In genomic region chr4:147707892-147708672, GRCh38 we compare ENCODE assay signal across 9 cellular contexts. TPM values are rescaled to one million over a fixed set of nuclear protein-coding genes. Genes with fewer than 3 reads are reported as not detected.
A peak's percentile ranks its signal among the peaks of the same experiment; 100 is the strongest.
DNase-seq lines count a peak whose midpoint lies in the region; ATAC-seq and TF ChIP-seq lines count a peak whose summit lies in the region.
"Had no signal": no experiment of that assay in that cellular context is flagged by ENCODE, and none has a peak within 500 bp of the region (broad histone marks: within the 10 kb centered on the region; RNA-seq: fewer than 3 reads in every experiment).

No MANE protein-coding gene starts in this region.

- in situ Hi-C loops in SK-MEL-5 (cut with HindIII; ENCODE audit: low pct_unique_long_range_greater_than_20kb, low sequenced_read_pairs), result no loop called here

- no peak overlapping the region for H3K4me3 ChIP-seq in AG10803 (ENCODE audit: low read length)
- H3K4me3 ChIP-seq: skin epidermis had no signal

- ATAC-seq in GM18505 (IDR thresholded peaks at IDR 0.05; ENCODE audit: unreplicated experiment) (peak; percentile 62), HG03139 (IDR thresholded peaks at IDR 0.05; ENCODE audit: unreplicated experiment) (peak; percentile 63)

- peak; percentile 91 for TF ChIP-seq CTCF in AG10803 (conservative IDR thresholded peaks at IDR 0.05; ENCODE audit: low read length)

- peak; percentile 44 for DNase-seq in AG10803 (ENCODE audit: low read depth)
- DNase-seq in SK-MEL-5 (ENCODE audit: low read depth, low spot score), result peak; percentile 62
- DNase-seq in astrocyte of the hippocampus (ENCODE audit: low read depth, low spot score), result peak; percentile 69
- DNase-seq in hypothalamus (lab: John Stamatoyannopoulos, UW), result peak in 27 of 51 donors; percentile 0 to 59 (median 10)
- DNase-seq in stimulated activated CD4-positive, alpha-beta T cell treated with anti-CD3 and anti-CD28 coated beads, Interleukin-12 subunit alpha, Interleukin-12 subunit beta, amount 100 ng/mL, for 4 hours, result peak; percentile 30
- DNase-seq in ureter (ENCODE audit: low spot score), result no peak

- no peak for TF ChIP-seq POLR2A in GM18505 (IDR thresholded peaks at IDR 0.05; ENCODE audit: borderline replicate concordance, extremely low read depth, insufficient read depth, insufficient read length)

RNA-seq across cellular contexts. Expression of gene ARHGAP10, which starts 23.8 kb away (rescaled TPM):
- total RNA-seq in SK-MEL-5 (2014; rRNA removed; shearing (Covaris generic)), result 3.2 and 5.0 TPM in 2 replicates
- 4.6 and 7.1 TPM in 2 replicates for polyA plus RNA-seq in SK-MEL-5 (2015; cell fraction: cytosol; rRNA removed)
- polyA plus RNA-seq in SK-MEL-5 (2015; cell fraction: nucleus; rRNA removed), result 1.4 and 3.4 TPM in 2 replicates
- 78.0 TPM for total RNA-seq in ureter

RNA-seq across cellular contexts. Expression of gene PRMT9, which starts 24.1 kb away (rescaled TPM):
- total RNA-seq in SK-MEL-5 (2014; rRNA removed; shearing (Covaris generic)), result 8.2 and 8.9 TPM in 2 replicates
- 3.6 and 6.4 TPM in 2 replicates for polyA plus RNA-seq in SK-MEL-5 (2015; cell fraction: cytosol; rRNA removed)
- 12.8 and 16.4 TPM in 2 replicates for polyA plus RNA-seq in SK-MEL-5 (2015; cell fraction: nucleus; rRNA removed)
- 18.0 TPM for total RNA-seq in ureter

Comparison
In these comparisons a context has a peak if more than half of its experiments do, and no peak if none do; other contexts are left out.
1. RNA of gene ARHGAP10, which starts 23.8 kb away (total RNA-seq): 78.0 TPM in ureter (single experiment); 3.2 to 5.0 TPM in SK-MEL-5; every median in the first group is over 10 times any median in the second.